Comparison of ENCODE assay signal across 7 cellular contexts in genomic region chr2:38665854-38666577, GRCh38. TPM values are rescaled to one million over a fixed set of nuclear protein-coding genes. Genes with fewer than 3 reads are reported as not detected.
DNase-seq lines count a peak whose midpoint lies in the region; ATAC-seq, FAIRE-seq and TF ChIP-seq lines count a peak whose summit lies in the region.

Gene GALM, plus strand, starts transcription at chr2:38666114. Its CDS starts 48 bp downstream, at chr2:38666162.

- TF ChIP-seq POLR2A in GM12891 (IDR thresholded peaks at IDR 0.05; ENCODE audit: low read depth, low read length) (no peak), heart left ventricle (IDR thresholded peaks at IDR 0.05) (peak in 1 of 2 donors; percentile 69), ovary (IDR thresholded peaks at IDR 0.05) (peak; percentile 22)

- TF ChIP-seq CTCF in heart left ventricle (IDR thresholded peaks at IDR 0.05): peak in 1 of 12 donors; percentile 10
- TF ChIP-seq CTCF in ovary (IDR thresholded peaks at IDR 0.05): no peak

- H3K27me3 ChIP-seq in heart left ventricle (no peaks in the 10 kb centered on the region), ovary (no peaks in the 10 kb centered on the region)

- H3K4me1 ChIP-seq in heart left ventricle (peaks cover 0 to 56% (median 17%) of the 10 kb centered on the region in 12 donors), ovary (ENCODE audit: insufficient read depth) (peaks cover 8% of the 10 kb centered on the region)

- no peak for FAIRE-seq in GM12891 (lab: Jason Lieb, UNC)

- H3K9me3 ChIP-seq in heart left ventricle: no peaks in the 10 kb centered on the region
- no peaks in the 10 kb centered on the region for H3K9me3 ChIP-seq in ovary

- ATAC-seq in HG03342 (IDR thresholded peaks at IDR 0.05; ENCODE audit: unreplicated experiment) (peak; percentile 52), heart left ventricle (peak; percentile 96 to 97 (median 97)), HG03095 (IDR thresholded peaks at IDR 0.05; ENCODE audit: unreplicated experiment) (no peak)

- no peaks in the 10 kb centered on the region for H3K36me3 ChIP-seq in heart left ventricle
- no peaks in the 10 kb centered on the region for H3K36me3 ChIP-seq in ovary

- 0 to 1% (median 1%) methylated on average over 12 to 27 of the region's 27 CpGs for WGBS in heart left ventricle, 4 donors
- WGBS in ovary, 3 donors: 1% methylated on average over 27 of the region's 27 CpGs

- TF ChIP-seq EP300 in ovary (IDR thresholded peaks at IDR 0.05): no peak

- H3K27ac ChIP-seq in heart left ventricle (peak within 1 kb of the TSS; percentile 11 to 93 (median 71)), ovary (peak within 1 kb of the TSS in 1 of 2 donors; percentile 53)

- intact Hi-C loops in heart left ventricle (cut with DNase I) (loop anchor here in 6 of 10 donors (2.0 to 5.0 kb wide), 3 partner anchors 56 to 64 kb away; partner anchors contain the start of gene HNRNPLL (in 6 of the 6)), ovary (cut with DNase I) (no loop called here)

- DNase-seq in GM12891 (ENCODE audit: insufficient read length, low spot score) (no peak), SHP77 (lab: John Stamatoyannopoulos, UW) (peak; percentile 58 to 69), amniotic stem cell (lab: John Stamatoyannopoulos, UW) (peak; percentile 12), heart left ventricle (peak; percentile 82 to 89 (median 86)), ovary (peak; percentile 84 to 88 (median 85))

- peak within 1 kb of the TSS; percentile 33 to 88 (median 70) for H3K4me3 ChIP-seq in heart left ventricle
- H3K4me3 ChIP-seq in ovary: peak within 1 kb of the TSS; percentile 61

TF ChIP-seq in GM12891, 5 proteins besides CTCF, POLR2A, EP300 and RAD21:
- TF ChIP-seq POU2F2 (IDR thresholded peaks at IDR 0.05; ENCODE audit: low read depth, low read length) (0 out of 2 replicates have a peak, but pooled peaks have one; percentile 21), PAX5 (IDR thresholded peaks at IDR 0.05; ENCODE audit: insufficient read depth, low read length, severe bottlenecking) (no peak)
TF ChIP-seq in GM12891: peak in this region for 1.

RNA-seq across cellular contexts. Expression of gene GALM, which starts in this region (rescaled TPM):
- 24.9 TPM for polyA plus RNA-seq in GM12891 (2012; ENCODE audit: low read depth, missing spikeins)
- total RNA-seq in heart left ventricle: 10 to 100 TPM in 8 of 9 donors, 1 to 10 TPM in 1; 6.3 to 25.3 (median 11.9) TPM
- 1 to 10 TPM; 8.2 to 9.9 TPM for polyA plus RNA-seq in heart left ventricle
- 10 to 100 TPM in 6 of 7 donors, 1 to 10 TPM in 1; 9.8 to 20.1 (median 12.3) TPM for total RNA-seq in ovary
- polyA plus RNA-seq in ovary: 10 to 100 TPM; 12.3 to 38.7 TPM

Comparison
In these comparisons a context has a peak if more than half of its experiments do, and no peak if none do; other contexts are left out.
1. intact Hi-C loops: an anchor here in heart left ventricle (2.0 to 5.0 kb wide); none called in ovary.